ENCODE assay signal across 8 cellular contexts in genomic region chr7:128347573-128348147, GRCh38. TPM values are rescaled to one million over a fixed set of nuclear protein-coding genes. Genes with fewer than 3 reads are reported as not detected.
DNase-seq lines count a peak whose midpoint lies in the region; ATAC-seq and TF ChIP-seq lines count a peak whose summit lies in the region.

No MANE protein-coding gene starts in this region.

- no peak overlapping the region for H3K9ac ChIP-seq in NT2/D1 (ENCODE audit: insufficient read length, low read depth)

- no peak for ATAC-seq in gastrocnemius medialis
- ATAC-seq in GM19035 (IDR thresholded peaks at IDR 0.05; ENCODE audit: unreplicated experiment) = no peak
- ATAC-seq in GM21576 (IDR thresholded peaks at IDR 0.05; ENCODE audit: unreplicated experiment) = no peak

- in situ Hi-C loops in GM13976 (cut with MboI; ENCODE audit: low sequenced_read_pairs, unreplicated experiment) = no loop called here
- in situ Hi-C loops in gastrocnemius medialis (cut with MboI; ENCODE audit: low sequenced_read_pairs in 4 of 4) = loop anchor here in 3 of 4 donors (5.0 kb wide), 2 partner anchors 35 to 40 kb away; no protein-coding TSS in a partner anchor

- H3K27ac ChIP-seq in cardiac muscle cell (no peak overlapping the region), gastrocnemius medialis (no peak overlapping the region)

- H3K27me3 ChIP-seq in NT2/D1 (ENCODE audit: insufficient read depth, insufficient read length) (no peaks in the 10 kb centered on the region), cardiac muscle cell (peaks cover 45% of the 10 kb centered on the region), gastrocnemius medialis (peaks cover 0 to 5% (median 0%) of the 10 kb centered on the region in 3 donors)

- TF ChIP-seq POLR2A in gastrocnemius medialis (IDR thresholded peaks at IDR 0.05) = no peak

- H3K4me1 ChIP-seq in NT2/D1 (ENCODE audit: insufficient read depth, insufficient read length) (peaks cover 9% of the 10 kb centered on the region), cardiac muscle cell (ENCODE audit: low read depth) (no peaks in the 10 kb centered on the region), gastrocnemius medialis (peaks cover 7 to 9% of the 10 kb centered on the region in 2 donors)

- intact Hi-C loops in gastrocnemius medialis (cut with DNase I; ENCODE audit: low total_unique reads) = loop anchor here (1.0 kb wide), 1 partner anchor 40 kb away; no protein-coding TSS in a partner anchor

- H3K9me3 ChIP-seq in NT2/D1 (ENCODE audit: insufficient read depth, low read length) (no peaks in the 10 kb centered on the region), cardiac muscle cell (ENCODE audit: low read depth) (no peaks in the 10 kb centered on the region), gastrocnemius medialis (no peaks in the 10 kb centered on the region)

- no peak overlapping the region for H3K4me3 ChIP-seq in NT2/D1 (ENCODE audit: insufficient read length, low read depth)
- no peak overlapping the region for H3K4me3 ChIP-seq in cardiac muscle cell
- H3K4me3 ChIP-seq in gastrocnemius medialis = no peak overlapping the region

- TF ChIP-seq CTCF in GM13976 (IDR thresholded peaks at IDR 0.05; ENCODE audit: borderline replicate concordance, control extremely low read depth, extremely low read depth, insufficient read depth, missing control alignments) (peak; percentile 51), cardiac muscle cell (IDR thresholded peaks at IDR 0.05; ENCODE audit: low read depth, low read length) (peak; percentile 80), gastrocnemius medialis (IDR thresholded peaks at IDR 0.05 in 4 of 5, conservative IDR thresholded peaks at IDR 0.05 in 1 of 5) (peak; percentile 52 to 84 (median 74))

- H3K36me3 ChIP-seq in NT2/D1 (ENCODE audit: insufficient read depth, insufficient read length, low read length) = no peaks in the 10 kb centered on the region
- H3K36me3 ChIP-seq in cardiac muscle cell = no peaks in the 10 kb centered on the region
- no peaks in the 10 kb centered on the region for H3K36me3 ChIP-seq in gastrocnemius medialis

- peak; percentile 72 for DNase-seq in AG08396 (ENCODE audit: low spot score)
- DNase-seq in GM13976 (ENCODE audit: low spot score) = no peak
- DNase-seq in NT2/D1 (ENCODE audit: low read depth, low spot score) = peak; percentile 38
- DNase-seq in activated effector memory CD4-positive, alpha-beta T cell treated with anti-CD3 and anti-CD28 coated beads, Interleukin-2, amount 50 U/mL, for 16 hours = peak; percentile 83
- DNase-seq in cardiac muscle cell (ENCODE audit: low read depth in 1 of 2, low spot score in 1 of 2) = peak; percentile 71 to 76
- no peak for DNase-seq in gastrocnemius medialis

RNA-seq across cellular contexts. Expression of gene RBM28, which starts 4.0 kb away (rescaled TPM):
- total RNA-seq in cardiac muscle cell (13.1 and 26.4 TPM in 2 replicates), gastrocnemius medialis (10 to 100 TPM; 13.6 to 18.5 (median 16.3) TPM)
- 23.0 and 33.5 TPM in 2 replicates for polyA plus RNA-seq in cardiac muscle cell

RNA-seq across cellular contexts. Expression of gene PRRT4, which starts 13.8 kb away (rescaled TPM):
- total RNA-seq in cardiac muscle cell = 17.6 and 26.6 TPM in 2 replicates
- polyA plus RNA-seq in cardiac muscle cell = 13.2 and 20.7 TPM in 2 replicates
- total RNA-seq in gastrocnemius medialis = 1 to 10 TPM in 2 of 4 donors, under 1 TPM in 2; 0.22 to 2.2 (median 0.64) TPM

Comparison
In these comparisons a context has a peak if more than half of its experiments do, and no peak if none do; other contexts are left out.
1. DNase-seq: peak in AG08396 (single experiment), NT2/D1 (single experiment), activated effector memory CD4-positive, alpha-beta T cell treated with anti-CD3 and anti-CD28 coated beads, Interleukin-2, amount 50 U/mL, for 16 hours (single experiment) and cardiac muscle cell (2 of 2); none in GM13976 (single experiment) and gastrocnemius medialis (0 of 2).
2. Peak in every context shown above with its lines, with median percentiles within 50 percentile points of each other: CTCF ChIP-seq.